17 cellular contexts compared by ENCODE assay signal in the genomic region with DNA sequence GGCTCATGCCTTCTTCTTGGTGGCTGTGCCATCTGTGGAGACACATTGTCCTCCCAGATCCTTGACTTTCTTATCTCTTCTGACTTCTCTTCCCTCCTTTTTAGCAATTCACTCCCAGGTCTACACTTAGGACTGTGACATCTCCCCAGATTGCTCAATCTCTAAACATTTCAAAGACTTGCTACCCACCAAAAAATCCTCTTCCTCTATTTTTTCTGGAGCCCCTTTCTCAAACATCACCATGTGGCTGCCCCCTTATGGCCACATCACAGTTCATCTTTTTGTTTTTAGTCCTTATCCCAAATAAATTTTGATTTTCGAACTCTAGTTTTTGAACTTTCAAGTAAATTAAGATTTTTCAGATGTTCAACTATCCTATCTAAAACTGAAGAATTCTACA.
DNase-seq lines count a peak whose midpoint lies in the region; ATAC-seq and TF ChIP-seq lines count a peak whose summit lies in the region.
"Had no signal": no experiment of that assay in that cellular context is flagged by ENCODE, and none has a peak within 500 bp of the region (broad histone marks: within the 10 kb centered on the region; RNA-seq: fewer than 3 reads in every experiment).

No MANE protein-coding gene starts in this region.

- H4K20me1 ChIP-seq in IMR-90 (ENCODE audit: insufficient read depth, low read length) (no peaks in the 10 kb centered on the region), OCI-LY7 (ENCODE audit: insufficient read depth, low read length) (no peaks in the 10 kb centered on the region), hepatocyte (ENCODE audit: insufficient read depth, poor library complexity, severe bottlenecking) (no peaks in the 10 kb centered on the region)

- no CpG with 5 or more reads among the region's 1 CpG for WGBS in IMR-90 (ENCODE audit: extremely low coverage in 2 of 2, insufficient read length in 1 of 2), 2 experiments
- 96% methylated on average over 1 of the region's 1 CpG for WGBS in hepatocyte (ENCODE audit: low lambda C conversion rate, missing lambda C conversion rate)

- no peaks in the 10 kb centered on the region for H3K9me1 ChIP-seq in IMR-90 (ENCODE audit: insufficient read depth, low read length)

- H3K9me3 ChIP-seq in IMR-90 (ENCODE audit: control insufficient read depth, insufficient read depth, low read length) (no peaks in the 10 kb centered on the region), OCI-LY7 (ENCODE audit: low read length) (no peaks in the 10 kb centered on the region), hepatocyte (ENCODE audit: low read depth) (no peaks in the 10 kb centered on the region)
- H3K9me3 ChIP-seq: breast epithelium, left lung had no signal

- H2AK9ac ChIP-seq in IMR-90 (replicated peaks; ENCODE audit: low read depth, low read length, poor library complexity) = no peak overlapping the region

- TF ChIP-seq POLR2A in IMR-90 (IDR thresholded peaks at IDR 0.05; ENCODE audit: low read depth, low read length) (no peak), GM18505 (IDR thresholded peaks at IDR 0.05; ENCODE audit: borderline replicate concordance, extremely low read depth, insufficient read depth, insufficient read length) (no peak)

- no peak for DNase-seq in AG09319 (ENCODE audit: extremely low read depth, low read depth)
- DNase-seq in IMR-90 = no peak
- no peak for DNase-seq in OCI-LY7 (ENCODE audit: low spot score)
- no peak for DNase-seq in hepatocyte (ENCODE audit: low spot score)
- DNase-seq in NCI-H1048 (lab: John Stamatoyannopoulos, UW) = no peak
- no peak for DNase-seq in ACHN
- no peak for DNase-seq in NCI-H146 treated with DMSO at 0.1 percent for 48 hours (lab: John Stamatoyannopoulos, UW; ENCODE audit: unreplicated experiment)
- DNase-seq: activated CD4-positive, alpha-beta T cell treated with anti-CD3 and anti-CD28 coated beads for 36 hours; DMS 273 treated with DMSO at 0.1 percent for 48 hours; left lung; NCI-H1092; NCI-H2171; Right ventricle myocardium superior; small intestine; stimulated activated naive B cell treated with anti-CD40 and anti-IgM and Interleukin-4, amounts not matched to agents 10 μg/mL and 1 μg/mL and 100 μg/mL, for 72 hours had no signal

- H2BK120ac ChIP-seq in IMR-90 (ENCODE audit: low read depth, low read length) = no peak overlapping the region

- H3K56ac ChIP-seq in IMR-90 (ENCODE audit: extremely low read depth, insufficient read depth, low read length) = no peak overlapping the region

- H3K23ac ChIP-seq in IMR-90 (ENCODE audit: low read depth, low read length) = no peak overlapping the region

- CTCF ChIA-PET in IMR-90 (lab: Yijun Ruan, JAX) (no interaction called here), OCI-LY7 (lab: Charles Lee; ENCODE audit: unreplicated experiment) (no interaction called here)

- no peak overlapping the region for H3K9ac ChIP-seq in IMR-90 (ENCODE audit: low read depth, low read length)

- H4K91ac ChIP-seq in IMR-90 (ENCODE audit: insufficient read depth, low read depth, low read length) = no peak overlapping the region

- H3K4me1 ChIP-seq in IMR-90 (ENCODE audit: control insufficient read depth, insufficient read depth, low read length) = peaks cover 6% of the 10 kb centered on the region
- no peaks in the 10 kb centered on the region for H3K4me1 ChIP-seq in OCI-LY7 (ENCODE audit: insufficient read depth, low read length, poor library complexity, severe bottlenecking)
- H3K4me1 ChIP-seq in hepatocyte (ENCODE audit: insufficient read depth) = peaks cover 16% of the 10 kb centered on the region

- H3K27me3 ChIP-seq in IMR-90 (ENCODE audit: control insufficient read depth, insufficient read depth, low read length) = no peaks in the 10 kb centered on the region
- no peaks in the 10 kb centered on the region for H3K27me3 ChIP-seq in hepatocyte
- H3K27me3 ChIP-seq: breast epithelium, left lung had no signal

- no peak overlapping the region for H3K18ac ChIP-seq in IMR-90 (ENCODE audit: low read depth, low read length)

- BruUV-seq in IMR-90 (replicated peaks; lab: Mats Ljungman, UMichigan) (no TSS peak), OCI-LY7 (replicated peaks; lab: Mats Ljungman, UMichigan) (no TSS peak)

- no peak overlapping the region for H2BK5ac ChIP-seq in IMR-90 (ENCODE audit: low read depth, low read length, poor library complexity, severe bottlenecking)

- H2AK5ac ChIP-seq in IMR-90 (ENCODE audit: low read depth, low read length) = no peak overlapping the region

- H3K79me1 ChIP-seq in IMR-90 (ENCODE audit: low read depth in 1 of 2, low read length in 2 of 2) = no peaks in the 10 kb centered on the region

- H3K9me2 ChIP-seq in OCI-LY7 (ENCODE audit: insufficient read depth, low read length) = no peaks in the 10 kb centered on the region
- H3K9me2 ChIP-seq in hepatocyte (replicated peaks; ENCODE audit: insufficient read depth) = no peaks in the 10 kb centered on the region

- POLR2A ChIA-PET in IMR-90 (lab: Charles Lee; ENCODE audit: unreplicated experiment) (no interaction called here), OCI-LY7 (lab: Charles Lee) (no interaction called here)

- TF ChIP-seq CTCF in AG09319 (IDR thresholded peaks at IDR 0.05; ENCODE audit: low read depth, low read length) = peak; percentile 1
- TF ChIP-seq CTCF in IMR-90 (conservative IDR thresholded peaks at IDR 0.05; ENCODE audit: low read depth, low read length) = peak; percentile 32
- peak; percentile 41; the same call in 1 of the 2 replicates for TF ChIP-seq CTCF in OCI-LY7 (conservative IDR thresholded peaks at IDR 0.05; ENCODE audit: low read length)
- TF ChIP-seq CTCF in hepatocyte (IDR thresholded peaks at IDR 0.05; ENCODE audit: poor library complexity) = peak; percentile 15

- dilution Hi-C loops in IMR-90 (cut with HindIII; ENCODE audit: low sequenced_read_pairs, unreplicated experiment) = no loop called here

- H3K14ac ChIP-seq in IMR-90 (replicated peaks; ENCODE audit: low read depth, low read length) = no peak overlapping the region

- H3K4me2 ChIP-seq in IMR-90 (ENCODE audit: low read depth, low read length) = no peak overlapping the region
- no peak overlapping the region for H3K4me2 ChIP-seq in OCI-LY7 (ENCODE audit: low read length)
- no peak overlapping the region for H3K4me2 ChIP-seq in hepatocyte

- intact Hi-C loops in IMR-90 (cut with micrococcal nuclease) (no loop called here), OCI-LY7 (cut with micrococcal nuclease; ENCODE audit: unreplicated experiment) (no loop called here)

- no peak overlapping the region for H4K5ac ChIP-seq in IMR-90 (ENCODE audit: low read depth, low read length)

- H3K27ac ChIP-seq in IMR-90 (ENCODE audit: insufficient read depth, low read length) (no peak overlapping the region), OCI-LY7 (ENCODE audit: low read depth, low read length, poor library complexity, severe bottlenecking) (no peak overlapping the region), hepatocyte (no peak overlapping the region)
- H3K27ac ChIP-seq: breast epithelium, left lung had no signal

- H3K4me3 ChIP-seq in IMR-90 (ENCODE audit: insufficient read depth, low read depth, low read length) (no peak overlapping the region), OCI-LY7 (ENCODE audit: low read depth, low read length, poor library complexity, severe bottlenecking) (no peak overlapping the region), hepatocyte (no peak overlapping the region)
- H3K4me3 ChIP-seq: breast epithelium, left lung had no signal

- H3K36me3 ChIP-seq in IMR-90 (ENCODE audit: control insufficient read depth, insufficient read depth, low read length) (no peaks in the 10 kb centered on the region; the same call in 1 of the 2 replicates), OCI-LY7 (ENCODE audit: insufficient read depth, low read length) (no peaks in the 10 kb centered on the region), hepatocyte (replicated peaks; ENCODE audit: insufficient read depth, low read depth) (no peaks in the 10 kb centered on the region)
- H3K36me3 ChIP-seq: breast epithelium, left lung had no signal

- H2BK20ac ChIP-seq in IMR-90 (ENCODE audit: low read depth, low read length) = no peak overlapping the region

- in situ Hi-C loops in IMR-90 (cut with MboI; ENCODE audit: low sequenced_read_pairs) (no loop called here), ACHN (cut with HindIII; ENCODE audit: low pct_ligation_motif_present, low pct_unique_long_range_greater_than_20kb, low sequenced_read_pairs) (no loop called here)

- no peaks in the 10 kb centered on the region for H3K79me2 ChIP-seq in OCI-LY7 (ENCODE audit: insufficient read depth, low read depth, low read length)
- no peaks in the 10 kb centered on the region for H3K79me2 ChIP-seq in hepatocyte

- ATAC-seq in IMR-90 (ENCODE audit: low read depth) (no peak), GM18505 (IDR thresholded peaks at IDR 0.05; ENCODE audit: unreplicated experiment) (no peak)
- ATAC-seq: activated CD4-positive, alpha-beta T cell treated with anti-CD3 and anti-CD28 coated beads for 36 hours; left lung; stimulated activated naive B cell treated with anti-CD40 and anti-IgM and Interleukin-4, amounts not matched to agents 10 μg/mL and 1 μg/mL and 100 μg/mL, for 72 hours had no signal

- H3K4ac ChIP-seq in IMR-90 (ENCODE audit: low read depth, low read length) = no peak overlapping the region

- H2AFZ ChIP-seq in IMR-90 (replicated peaks; ENCODE audit: low read length, poor library complexity) = no peak overlapping the region
- H2AFZ ChIP-seq in OCI-LY7 (ENCODE audit: low read length) = no peak overlapping the region
- H2AFZ ChIP-seq in hepatocyte = no peak overlapping the region

- no peak for TF ChIP-seq RAD21 in IMR-90 (IDR thresholded peaks at IDR 0.05; ENCODE audit: low read length)

- no peak overlapping the region for H4K8ac ChIP-seq in IMR-90 (ENCODE audit: low read depth in 2 of 2, low read length in 2 of 2)

- H2BK15ac ChIP-seq in IMR-90 (ENCODE audit: low read depth, low read length) = no peak overlapping the region

TF ChIP-seq in IMR-90, 13 proteins besides CTCF, POLR2A, EP300 and RAD21:
- TF ChIP-seq CEBPB (IDR thresholded peaks at IDR 0.05; ENCODE audit: low read depth, low read length) (peak; percentile 42; the same call in 1 of the 2 replicates), BHLHE40 (IDR thresholded peaks at IDR 0.05; ENCODE audit: low read depth, low read length) (no peak), RFX5 (IDR thresholded peaks at IDR 0.05; ENCODE audit: low read depth, low read length) (no peak), FOS (IDR thresholded peaks at IDR 0.05; ENCODE audit: low read depth, low read length) (no peak)
